In genomic region chr2:142980246-142981068, GRCh38 we compare ENCODE assay signal across 8 cellular contexts.
DNase-seq lines count a peak whose midpoint lies in the region; ATAC-seq and TF ChIP-seq lines count a peak whose summit lies in the region.

No MANE protein-coding gene starts in this region.

- ATAC-seq in GM18517 (IDR thresholded peaks at IDR 0.05; ENCODE audit: unreplicated experiment) (peak; percentile 44), HG03342 (IDR thresholded peaks at IDR 0.05; ENCODE audit: unreplicated experiment) (peak; percentile 44), HG02571 (IDR thresholded peaks at IDR 0.05; ENCODE audit: unreplicated experiment) (no peak)

- H3K4me3 ChIP-seq in AG10803 (ENCODE audit: low read length) (no peak overlapping the region), epithelial cell of proximal tubule (ENCODE audit: low read depth, low read length) (no peak overlapping the region), retinal pigment epithelial cell (ENCODE audit: low read length) (no peak overlapping the region)

- DNase-seq in AG10803 (ENCODE audit: low read depth) = peak; percentile 42
- peak; percentile 72 for DNase-seq in OCI-M1 (lab: John Stamatoyannopoulos, UW)
- DNase-seq in epithelial cell of proximal tubule (ENCODE audit: low read depth) = no peak
- DNase-seq in retinal pigment epithelial cell (ENCODE audit: low read depth) = peak; percentile 8
- DNase-seq in stimulated activated CD4-positive, alpha-beta T cell treated with anti-CD3 and anti-CD28 coated beads, Interleukin-4, amount 100 ng/mL, for 1 hour = no peak

- TF ChIP-seq CTCF in AG10803 (conservative IDR thresholded peaks at IDR 0.05; ENCODE audit: low read length) = peak; percentile 61
- peak; percentile 57 for TF ChIP-seq CTCF in epithelial cell of proximal tubule (conservative IDR thresholded peaks at IDR 0.05; ENCODE audit: low read depth, low read length)
- peak; percentile 44 for TF ChIP-seq CTCF in retinal pigment epithelial cell (conservative IDR thresholded peaks at IDR 0.05; ENCODE audit: low read depth, low read length)

Comparison
In these comparisons a context has a peak if more than half of its experiments do, and no peak if none do; other contexts are left out.
1. DNase-seq: peak in AG10803 (single experiment), OCI-M1 (single experiment) and retinal pigment epithelial cell (single experiment); none in epithelial cell of proximal tubule (single experiment) and stimulated activated CD4-positive, alpha-beta T cell treated with anti-CD3 and anti-CD28 coated beads, Interleukin-4, amount 100 ng/mL, for 1 hour (single experiment).
2. Peak in every context shown above with its lines, with median percentiles within 50 percentile points of each other: CTCF ChIP-seq.